ENCODE assay signal across 18 cellular contexts in the genomic region with DNA sequence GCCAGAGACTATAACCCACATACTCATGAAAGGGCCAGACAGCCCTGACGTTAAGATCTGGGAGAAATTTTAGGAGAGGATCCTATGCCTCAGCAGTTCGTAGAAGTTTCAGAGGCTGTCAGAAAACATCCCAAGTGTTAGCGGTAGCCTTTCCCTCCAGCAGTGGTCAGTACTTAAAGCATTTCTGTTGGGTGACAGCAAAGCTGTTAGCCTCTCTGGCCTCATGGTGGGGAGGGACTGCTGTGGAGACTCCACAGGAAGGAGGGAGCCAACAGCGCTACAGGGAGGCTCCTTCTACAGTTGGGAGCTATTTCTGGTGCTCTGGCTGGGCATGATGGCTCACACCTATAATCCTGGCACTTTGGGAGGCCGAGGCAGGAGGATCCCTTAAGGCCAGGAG.
DNase-seq lines count a peak whose midpoint lies in the region; ATAC-seq and TF ChIP-seq lines count a peak whose summit lies in the region.
"Had no signal": no experiment of that assay in that cellular context is flagged by ENCODE, and none has a peak within 500 bp of the region (broad histone marks: within the 10 kb centered on the region; RNA-seq: fewer than 3 reads in every experiment).

No MANE protein-coding gene starts in this region.

- peaks cover 65% of the 10 kb centered on the region for H3K36me3 ChIP-seq in RWPE2 (ENCODE audit: low read depth)
- H3K36me3 ChIP-seq: neural progenitor cell had no signal

- ATAC-seq in RWPE2 (ENCODE audit: low read depth) (no peak; the same call in 2 of the 3 replicates), GM19467 (IDR thresholded peaks at IDR 0.05; ENCODE audit: unreplicated experiment) (no peak), GM21825 (IDR thresholded peaks at IDR 0.05; ENCODE audit: unreplicated experiment) (no peak)
- no peak for ATAC-seq in stimulated activated effector memory CD8-positive, alpha-beta T cell treated with anti-CD3 and anti-CD28 coated beads, Interleukin-12 subunit alpha, Interleukin-12 subunit beta, amount 100 ng/mL, for 72 hours
- ATAC-seq: left colon; PC-3; stimulated activated naive CD8-positive, alpha-beta T cell treated with anti-CD3 and anti-CD28 coated beads, Interleukin-15, Interleukin-2, amounts not matched to agents 100 U/mL and 50 U/mL, for 24 hours had no signal

- H3K27me3 Mint-ChIP-seq in activated naive CD4-positive, alpha-beta T cell treated with anti-CD3 and anti-CD28 coated beads, Interleukin-2, amount 50 U/mL, for 24 hours, result no peaks in the 10 kb centered on the region

- H3K9me3 Mint-ChIP-seq in activated naive CD4-positive, alpha-beta T cell treated with anti-CD3 and anti-CD28 coated beads, Interleukin-2, amount 50 U/mL, for 24 hours, result no peaks in the 10 kb centered on the region
- H3K9me3 Mint-ChIP-seq in stimulated activated effector memory CD8-positive, alpha-beta T cell treated with anti-CD3 and anti-CD28 coated beads, Interleukin-12 subunit alpha, Interleukin-12 subunit beta, amount 100 ng/mL, for 72 hours, result no peaks in the 10 kb centered on the region
- H3K9me3 Mint-ChIP-seq: neural progenitor cell, WTC11 had no signal

- peak overlapping the region; percentile 36 for H3K27ac Mint-ChIP-seq in activated naive CD4-positive, alpha-beta T cell treated with anti-CD3 and anti-CD28 coated beads, Interleukin-2, amount 50 U/mL, for 24 hours
- H3K27ac Mint-ChIP-seq in stimulated activated effector memory CD8-positive, alpha-beta T cell treated with anti-CD3 and anti-CD28 coated beads, Interleukin-12 subunit alpha, Interleukin-12 subunit beta, amount 100 ng/mL, for 72 hours, result peak overlapping the region; percentile 23
- H3K27ac Mint-ChIP-seq: neural progenitor cell had no signal

- peaks cover 5% of the 10 kb centered on the region for H3K4me1 Mint-ChIP-seq in activated naive CD4-positive, alpha-beta T cell treated with anti-CD3 and anti-CD28 coated beads, Interleukin-2, amount 50 U/mL, for 24 hours
- peaks cover 5% of the 10 kb centered on the region for H3K4me1 Mint-ChIP-seq in stimulated activated effector memory CD8-positive, alpha-beta T cell treated with anti-CD3 and anti-CD28 coated beads, Interleukin-12 subunit alpha, Interleukin-12 subunit beta, amount 100 ng/mL, for 72 hours

- H3K4me3 Mint-ChIP-seq in activated naive CD4-positive, alpha-beta T cell treated with anti-CD3 and anti-CD28 coated beads, Interleukin-2, amount 50 U/mL, for 24 hours, result no peak overlapping the region
- no peak overlapping the region for H3K4me3 Mint-ChIP-seq in stimulated activated effector memory CD8-positive, alpha-beta T cell treated with anti-CD3 and anti-CD28 coated beads, Interleukin-12 subunit alpha, Interleukin-12 subunit beta, amount 100 ng/mL, for 72 hours
- H3K4me3 Mint-ChIP-seq: neural progenitor cell, WTC11 had no signal

- no peak overlapping the region for H3K4me3 ChIP-seq in RWPE2 (ENCODE audit: severe bottlenecking)
- H3K4me3 ChIP-seq: heart right ventricle, neural progenitor cell had no signal

- H3K4me1 ChIP-seq in RWPE2 (ENCODE audit: insufficient read depth, poor library complexity, severe bottlenecking), result peaks cover 21% of the 10 kb centered on the region

- no peaks in the 10 kb centered on the region for H3K27me3 ChIP-seq in RWPE2 (ENCODE audit: insufficient read depth, poor library complexity, severe bottlenecking)
- H3K27me3 ChIP-seq: heart right ventricle, neural progenitor cell had no signal

- DNase-seq in activated naive CD4-positive, alpha-beta T cell treated with Interleukin-2 at 50 U/mL for 16 hours, result no peak
- DNase-seq in RWPE2 (ENCODE audit: low spot score), result no peak
- DNase-seq in islet precursor cell, result peak; percentile 67
- no peak for DNase-seq in stimulated activated effector memory CD8-positive, alpha-beta T cell treated with anti-CD3 and anti-CD28 coated beads, Interleukin-12 subunit alpha, Interleukin-12 subunit beta, amount 100 ng/mL, for 72 hours (ENCODE audit: low spot score in 2 of 2)
- DNase-seq in NCI-H2196 (lab: John Stamatoyannopoulos, UW; ENCODE audit: unreplicated experiment), result no peak
- DNase-seq: Calu3; erythroblast; heart right ventricle; left colon; NCI-H1417 treated with DMSO at 0.1 percent for 48 hours; NCI-H446; stimulated activated naive CD8-positive, alpha-beta T cell treated with anti-CD3 and anti-CD28 coated beads, Interleukin-15, Interleukin-2, amounts not matched to agents 100 U/mL and 50 U/mL, for 24 hours had no signal

- peak overlapping the region; percentile 77 for H3K27ac ChIP-seq in RWPE2 (ENCODE audit: poor library complexity, severe bottlenecking)
- H3K27ac ChIP-seq: neural progenitor cell had no signal

- H3K9me3 ChIP-seq in RWPE2 (ENCODE audit: severe bottlenecking), result no peaks in the 10 kb centered on the region
- H3K9me3 ChIP-seq: heart right ventricle had no signal

- H3K36me3 Mint-ChIP-seq in activated naive CD4-positive, alpha-beta T cell treated with anti-CD3 and anti-CD28 coated beads, Interleukin-2, amount 50 U/mL, for 24 hours, result peaks cover 3% of the 10 kb centered on the region
- peaks cover 13% of the 10 kb centered on the region for H3K36me3 Mint-ChIP-seq in stimulated activated effector memory CD8-positive, alpha-beta T cell treated with anti-CD3 and anti-CD28 coated beads, Interleukin-12 subunit alpha, Interleukin-12 subunit beta, amount 100 ng/mL, for 72 hours

- no peak for TF ChIP-seq CTCF in RWPE2 (IDR thresholded peaks at IDR 0.05; ENCODE audit: poor library complexity, severe bottlenecking)
